ENCODE assay signal across 8 cellular contexts in the genomic region with DNA sequence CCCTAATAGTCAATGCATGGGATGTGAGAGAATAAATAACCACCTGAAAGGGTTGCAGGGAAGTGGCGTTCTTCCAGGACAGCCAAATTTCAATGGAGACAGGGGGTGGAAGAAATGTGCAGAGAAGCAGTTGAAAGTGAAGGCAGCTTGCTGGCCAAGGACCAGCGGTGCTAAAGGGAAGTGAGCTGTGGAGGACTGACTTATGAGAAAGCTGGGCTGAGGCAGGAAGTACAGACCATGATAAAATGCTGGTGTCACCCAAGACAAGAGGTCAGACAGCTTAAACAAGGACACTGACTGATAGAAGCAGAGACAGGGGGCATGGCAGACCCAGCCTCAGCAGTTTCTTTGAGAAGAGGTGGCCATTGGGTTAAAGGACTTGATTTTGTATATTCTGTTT.
DNase-seq lines count a peak whose midpoint lies in the region; ATAC-seq and TF ChIP-seq lines count a peak whose summit lies in the region.

No MANE protein-coding gene starts in this region.

- no peaks in the 10 kb centered on the region for H3K27me3 ChIP-seq in neural progenitor cell

- ATAC-seq in GM19043 (IDR thresholded peaks at IDR 0.05; ENCODE audit: low read depth, unreplicated experiment) (peak; percentile 65), HG03097 (IDR thresholded peaks at IDR 0.05; ENCODE audit: low FRiP score, unreplicated experiment) (peak; percentile 78), activated B cell treated with CpG ODN at 0.5 μM for 24 hours (ENCODE audit: low read depth) (peak; percentile 63)

- H3K79me2 ChIP-seq in neural progenitor cell (ENCODE audit: low read depth): no peaks in the 10 kb centered on the region

- H3K4me2 ChIP-seq in neural progenitor cell: no peak overlapping the region

- H4K20me1 ChIP-seq in neural progenitor cell (ENCODE audit: low read depth): no peaks in the 10 kb centered on the region

- H3K27ac Mint-ChIP-seq in activated B cell treated with CpG ODN at 0.5 μM for 24 hours: peak overlapping the region; percentile 78
- H3K27ac Mint-ChIP-seq in neural progenitor cell: no peak overlapping the region

- CTCF ChIA-PET in activated B cell treated with CpG ODN at 0.5 μM for 24 hours (lab: Charles Lee): interaction anchor here (0.9 to 2.3 kb wide), 13 partner anchors 12 to 592 kb away, joined by 3 to 23 read pairs (median 5); a partner anchor contains a TSS

- no peak overlapping the region for H3K27ac ChIP-seq in neural progenitor cell

- DNase-seq in activated B cell treated with CpG ODN at 0.5 μM for 24 hours: no peak
- peak; percentile 23 for DNase-seq in putamen (ENCODE audit: low spot score)
- DNase-seq in neural progenitor cell (ENCODE audit: low spot score): no peak
- DNase-seq in hepatic stellate cell (ENCODE audit: low spot score): no peak
- DNase-seq in DMS114 treated with DMSO at 0.1 percent for 48 hours (lab: John Stamatoyannopoulos, UW; ENCODE audit: unreplicated experiment): no peak
- DNase-seq in NCI-H2029 treated with DMSO at 0.1 percent for 48 hours (lab: John Stamatoyannopoulos, UW): no peak

- no peaks in the 10 kb centered on the region for H3K9me3 ChIP-seq in neural progenitor cell (ENCODE audit: low read depth)

- no peaks in the 10 kb centered on the region for H3K27me3 Mint-ChIP-seq in activated B cell treated with CpG ODN at 0.5 μM for 24 hours
- peaks cover 3% of the 10 kb centered on the region for H3K27me3 Mint-ChIP-seq in neural progenitor cell (ENCODE audit: insufficient read depth, low read depth)

- H3K4me3 ChIP-seq in neural progenitor cell: no peak overlapping the region

- POLR2A ChIA-PET in activated B cell treated with CpG ODN at 0.5 μM for 24 hours (lab: Charles Lee): interaction anchor here (0.9 to 2.0 kb wide), 6 partner anchors 148 to 227 kb away, joined by 3 to 16 read pairs (median 4); a partner anchor contains a TSS

- no peak overlapping the region for H3K9ac ChIP-seq in neural progenitor cell

- no peaks in the 10 kb centered on the region for H3F3A ChIP-seq in neural progenitor cell (ENCODE audit: low read depth)

- peaks cover 11% of the 10 kb centered on the region for H3K4me1 ChIP-seq in neural progenitor cell

- TF ChIP-seq CTCF in activated B cell treated with CpG ODN at 0.5 μM for 24 hours (IDR thresholded peaks at IDR 0.05) (no peak), neural progenitor cell (IDR thresholded peaks at IDR 0.05) (no peak)

- no peaks in the 10 kb centered on the region for H3K36me3 ChIP-seq in neural progenitor cell

- H3K4me1 Mint-ChIP-seq in activated B cell treated with CpG ODN at 0.5 μM for 24 hours (peaks cover 33% of the 10 kb centered on the region), neural progenitor cell (peaks cover 4% of the 10 kb centered on the region)

- H3K36me3 Mint-ChIP-seq in activated B cell treated with CpG ODN at 0.5 μM for 24 hours (ENCODE audit: low read depth) (no peaks in the 10 kb centered on the region), neural progenitor cell (peaks cover 11% of the 10 kb centered on the region)

- H3K9me3 Mint-ChIP-seq in activated B cell treated with CpG ODN at 0.5 μM for 24 hours: peaks cover 9% of the 10 kb centered on the region
- no peaks in the 10 kb centered on the region for H3K9me3 Mint-ChIP-seq in neural progenitor cell

- no peak overlapping the region for H3K4me3 Mint-ChIP-seq in activated B cell treated with CpG ODN at 0.5 μM for 24 hours
- no peak overlapping the region for H3K4me3 Mint-ChIP-seq in neural progenitor cell

- no peak overlapping the region for H2AFZ ChIP-seq in neural progenitor cell (replicated peaks)

- intact Hi-C loops in activated B cell treated with CpG ODN at 0.5 μM for 24 hours (cut with micrococcal nuclease): loop anchor here (1.0 to 5.0 kb wide), 11 partner anchors 44 to 1154 kb away; no protein-coding TSS in a partner anchor
